In genomic region chr9:95111716-95112115, GRCh38 we compare ENCODE assay signal across 28 cellular contexts.
"Had no signal": no experiment of that assay in that cellular context is flagged by ENCODE, and none has a peak within 500 bp of the region (broad histone marks: within the 10 kb centered on the region; RNA-seq: fewer than 3 reads in every experiment).

No MANE protein-coding gene starts in this region.

- H3K36me3 Mint-ChIP-seq: natural killer cell treated with Interleukin-12 subunit alpha and Interleukin-12 subunit beta and Interleukin-15 and Interleukin-18, amount 100 ng/mL, for 72 hours had no signal

- H3K27me3 Mint-ChIP-seq: naive thymus-derived CD4-positive, alpha-beta T cell; natural killer cell treated with Interleukin-12 subunit alpha and Interleukin-12 subunit beta and Interleukin-15 and Interleukin-18, amount 100 ng/mL, for 72 hours; stimulated activated memory B cell treated with anti-CD40 and anti-IgM and Interleukin-4, amounts not matched to agents 10 μg/mL and 1 μg/mL and 100 μg/mL, for 72 hours; stimulated activated naive CD8-positive, alpha-beta T cell treated with anti-CD3 and anti-CD28 coated beads, Interleukin-15, amount 100 ng/mL, for 72 hours; type B pancreatic cell had no signal

- H3K4me3 ChIP-seq: heart right ventricle, hepatocyte, left lung, lung, mucosa of descending colon, pancreas, prostate gland, spleen, testis, thyroid gland, uterus had no signal

- H3K4me2 ChIP-seq: hepatocyte had no signal

- H2AFZ ChIP-seq: hepatocyte had no signal

- H3K9me3 ChIP-seq: heart right ventricle, left lung, mucosa of descending colon, pancreas, prostate gland, spleen, testis, thyroid gland, uterus had no signal

- H3K4me1 ChIP-seq: left lung, testis had no signal

- H3K79me2 ChIP-seq: hepatocyte had no signal

- H3K4me1 Mint-ChIP-seq: naive thymus-derived CD4-positive, alpha-beta T cell; stimulated activated memory B cell treated with anti-CD40 and anti-IgM and Interleukin-4, amounts not matched to agents 10 μg/mL and 1 μg/mL and 100 μg/mL, for 72 hours; stimulated activated naive CD8-positive, alpha-beta T cell treated with anti-CD3 and anti-CD28 coated beads, Interleukin-15, amount 100 ng/mL, for 72 hours had no signal

- H3K36me3 ChIP-seq: prostate gland, thyroid gland, uterus had no signal

- DNase-seq: heart right ventricle; islet precursor cell; kidney glomerular epithelial cell; left colon; left lung; mesendoderm; midbrain; mucosa of descending colon; naive thymus-derived CD4-positive, alpha-beta T cell; nucleus accumbens; retina; right cardiac atrium; small intestine; spleen; stimulated activated CD4-positive, alpha-beta T cell treated with anti-CD3 and anti-CD28 coated beads, Interleukin-4, amount 100 ng/mL, for 24 hours; stimulated activated naive CD4-positive, alpha-beta T cell treated with Interleukin-2 at 50 U/mL for 16 hours; stimulated activated naive CD8-positive, alpha-beta T cell treated with anti-CD3 and anti-CD28 coated beads, Interleukin-15, amount 100 ng/mL, for 72 hours; testis; thyroid gland; uterus had no signal

- H3K27ac ChIP-seq: hepatocyte, left lung, pancreas, prostate gland, spleen, testis, thyroid gland, uterus had no signal

- FAIRE-seq: pancreas, small intestine had no signal

- H3K27ac Mint-ChIP-seq: naive thymus-derived CD4-positive, alpha-beta T cell; natural killer cell treated with Interleukin-12 subunit alpha and Interleukin-12 subunit beta and Interleukin-15 and Interleukin-18, amount 100 ng/mL, for 72 hours; stimulated activated memory B cell treated with anti-CD40 and anti-IgM and Interleukin-4, amounts not matched to agents 10 μg/mL and 1 μg/mL and 100 μg/mL, for 72 hours; type B pancreatic cell had no signal

- H3K9me3 Mint-ChIP-seq: naive thymus-derived CD4-positive, alpha-beta T cell; natural killer cell treated with Interleukin-12 subunit alpha and Interleukin-12 subunit beta and Interleukin-15 and Interleukin-18, amount 100 ng/mL, for 72 hours; stimulated activated memory B cell treated with anti-CD40 and anti-IgM and Interleukin-4, amounts not matched to agents 10 μg/mL and 1 μg/mL and 100 μg/mL, for 72 hours; stimulated activated naive CD8-positive, alpha-beta T cell treated with anti-CD3 and anti-CD28 coated beads, Interleukin-15, amount 100 ng/mL, for 72 hours; type B pancreatic cell had no signal

- H3K4me3 Mint-ChIP-seq: naive thymus-derived CD4-positive, alpha-beta T cell; natural killer cell treated with Interleukin-12 subunit alpha and Interleukin-12 subunit beta and Interleukin-15 and Interleukin-18, amount 100 ng/mL, for 72 hours; stimulated activated memory B cell treated with anti-CD40 and anti-IgM and Interleukin-4, amounts not matched to agents 10 μg/mL and 1 μg/mL and 100 μg/mL, for 72 hours; stimulated activated naive CD8-positive, alpha-beta T cell treated with anti-CD3 and anti-CD28 coated beads, Interleukin-15, amount 100 ng/mL, for 72 hours; type B pancreatic cell had no signal

- H3K27me3 ChIP-seq: heart right ventricle, hepatocyte, left lung, pancreas, spleen, testis, thyroid gland, uterus had no signal

- ATAC-seq: left colon; left lung; mucosa of descending colon; pancreas; right cardiac atrium; sciatic nerve; stimulated activated memory B cell treated with anti-CD40 and anti-IgM and Interleukin-4, amounts not matched to agents 10 μg/mL and 1 μg/mL and 100 μg/mL, for 72 hours; stimulated activated naive CD8-positive, alpha-beta T cell treated with anti-CD3 and anti-CD28 coated beads, Interleukin-15, amount 100 ng/mL, for 72 hours had no signal
